ENCODE assay signal across 19 cellular contexts in genomic region chr9:70534471-70534870, GRCh38.
DNase-seq lines count a peak whose midpoint lies in the region; ATAC-seq, FAIRE-seq and TF ChIP-seq lines count a peak whose summit lies in the region.
"Had no signal": no experiment of that assay in that cellular context is flagged by ENCODE, and none has a peak within 500 bp of the region (broad histone marks: within the 10 kb centered on the region; RNA-seq: fewer than 3 reads in every experiment).

No MANE protein-coding gene starts in this region.

- TSS peak; percentile 14 for BruUV-seq in endothelial cell of umbilical vein (replicated peaks; lab: Mats Ljungman, UMichigan)

- no peaks in the 10 kb centered on the region for H3K9me2 ChIP-seq in SK-N-SH

- H3K36me3 Mint-ChIP-seq in activated CD8-positive, alpha-beta memory T cell treated with anti-CD3 and anti-CD28 coated beads, Interleukin-2, amount 10 ng/mL, durations not matched to agents 7 days and 5 days = no peaks in the 10 kb centered on the region

- no peak overlapping the region for H3K4me3 Mint-ChIP-seq in activated CD8-positive, alpha-beta memory T cell treated with anti-CD3 and anti-CD28 coated beads, Interleukin-2, amount 10 ng/mL, durations not matched to agents 7 days and 5 days

- peak overlapping the region; percentile 6; the same call in 1 of the 2 replicates for H2AFZ ChIP-seq in SK-N-SH (ENCODE audit: low read depth)
- H2AFZ ChIP-seq in endothelial cell of umbilical vein (ENCODE audit: low read depth, low read length) = no peak overlapping the region
- H2AFZ ChIP-seq in osteoblast (ENCODE audit: low read length) = no peak overlapping the region

- TF ChIP-seq POLR2A in endothelial cell of umbilical vein (IDR thresholded peaks at IDR 0.05; ENCODE audit: low read depth, low read length) = no peak

- TF ChIP-seq EP300 in SK-N-SH (IDR thresholded peaks at IDR 0.05; ENCODE audit: borderline replicate concordance in 1 of 2, low read depth in 1 of 2, low read length in 1 of 2) = no peak

- H3K4me2 ChIP-seq in SK-N-SH (no peak overlapping the region), endothelial cell of umbilical vein (ENCODE audit: insufficient read depth, low read length) (peak overlapping the region; percentile 63), osteoblast (ENCODE audit: insufficient read depth, low read length) (peak overlapping the region; percentile 30)

- no peak overlapping the region for H3K27ac Mint-ChIP-seq in activated CD8-positive, alpha-beta memory T cell treated with anti-CD3 and anti-CD28 coated beads, Interleukin-2, amount 10 ng/mL, durations not matched to agents 7 days and 5 days

- H3K36me3 ChIP-seq in SK-N-SH (replicated peaks in 1 of 2; ENCODE audit: control insufficient read depth in 1 of 2, insufficient read depth in 2 of 2, low read length in 1 of 2) = no peaks in the 10 kb centered on the region
- H3K36me3 ChIP-seq in endothelial cell of umbilical vein (ENCODE audit: control insufficient read depth in 2 of 2, extremely low read depth in 1 of 2, insufficient read depth in 2 of 2, low read length in 2 of 2) = no peaks in the 10 kb centered on the region
- H3K36me3 ChIP-seq in osteoblast (ENCODE audit: insufficient read depth, low read length) = no peaks in the 10 kb centered on the region

- H3K9ac ChIP-seq in SK-N-SH (no peak overlapping the region), endothelial cell of umbilical vein (replicated peaks; ENCODE audit: extremely low read depth, insufficient read depth, low read length) (no peak overlapping the region)

- no peak for ATAC-seq in HG02623 (IDR thresholded peaks at IDR 0.05; ENCODE audit: unreplicated experiment)
- no peak for ATAC-seq in activated CD8-positive, alpha-beta memory T cell treated with anti-CD3 and anti-CD28 coated beads, Interleukin-2, amount 10 ng/mL, durations not matched to agents 7 days and 5 days

- no peak for TF ChIP-seq RAD21 in SK-N-SH (IDR thresholded peaks at IDR 0.05; ENCODE audit: low read length)

- peak; percentile 8 for FAIRE-seq in endothelial cell of umbilical vein (lab: Jason Lieb, UNC)
- FAIRE-seq: GM12892, H54, HTR-8/SVneo had no signal

- H3K79me2 ChIP-seq in SK-N-SH (ENCODE audit: insufficient read depth) = no peaks in the 10 kb centered on the region
- no peaks in the 10 kb centered on the region for H3K79me2 ChIP-seq in endothelial cell of umbilical vein (ENCODE audit: control insufficient read depth, insufficient read depth, low read length)
- no peaks in the 10 kb centered on the region for H3K79me2 ChIP-seq in osteoblast (ENCODE audit: insufficient read depth, low read length)

- no peak for TF ChIP-seq CTCF in SK-N-SH (IDR thresholded peaks at IDR 0.05)
- TF ChIP-seq CTCF in endothelial cell of umbilical vein (IDR thresholded peaks at IDR 0.05; ENCODE audit: extremely low read depth in 1 of 2, insufficient read depth in 1 of 2, low read depth in 1 of 2, low read length in 2 of 2) = no peak
- no peak for TF ChIP-seq CTCF in osteoblast (IDR thresholded peaks at IDR 0.05; ENCODE audit: extremely low read depth, low read depth, low read length)

- no peaks in the 10 kb centered on the region for H3K27me3 Mint-ChIP-seq in activated CD8-positive, alpha-beta memory T cell treated with anti-CD3 and anti-CD28 coated beads, Interleukin-2, amount 10 ng/mL, durations not matched to agents 7 days and 5 days

- dilution Hi-C loops in endothelial cell of umbilical vein (cut with MboI; ENCODE audit: extremely low pct_ligation_motif_present, low sequenced_read_pairs) = no loop called here

- H3K27me3 ChIP-seq in SK-N-SH (ENCODE audit: insufficient read depth) (no peaks in the 10 kb centered on the region), endothelial cell of umbilical vein (ENCODE audit: control insufficient read depth in 2 of 2, insufficient read depth in 2 of 2, low read length in 2 of 2) (no peaks in the 10 kb centered on the region), osteoblast (ENCODE audit: insufficient read depth, low read length) (no peaks in the 10 kb centered on the region)

- H3K4me3 ChIP-seq in SK-N-SH (ENCODE audit: low read depth in 2 of 2, low read length in 1 of 2) (no peak overlapping the region), endothelial cell of umbilical vein (replicated peaks in 1 of 3; ENCODE audit: insufficient read depth in 1 of 3, low read depth in 1 of 3, low read length in 3 of 3) (no peak overlapping the region), osteoblast (ENCODE audit: insufficient read depth, low read length) (no peak overlapping the region)

- H3K4me1 Mint-ChIP-seq in activated CD8-positive, alpha-beta memory T cell treated with anti-CD3 and anti-CD28 coated beads, Interleukin-2, amount 10 ng/mL, durations not matched to agents 7 days and 5 days = peaks cover 4% of the 10 kb centered on the region

- H4K20me1 ChIP-seq in SK-N-SH (ENCODE audit: insufficient read depth) (no peaks in the 10 kb centered on the region), endothelial cell of umbilical vein (replicated peaks; ENCODE audit: control insufficient read depth, extremely low read depth, insufficient read depth, low read length) (no peaks in the 10 kb centered on the region), osteoblast (ENCODE audit: insufficient read depth, low read length) (no peaks in the 10 kb centered on the region)

- no peaks in the 10 kb centered on the region for H3K4me1 ChIP-seq in SK-N-SH (ENCODE audit: control insufficient read depth in 1 of 2, insufficient read depth in 2 of 2, low read depth in 1 of 2, low read length in 1 of 2)
- peaks cover 32% of the 10 kb centered on the region for H3K4me1 ChIP-seq in endothelial cell of umbilical vein (ENCODE audit: control insufficient read depth, extremely low read depth, insufficient read depth, low read length)
- peaks cover 31% of the 10 kb centered on the region for H3K4me1 ChIP-seq in osteoblast (ENCODE audit: insufficient read depth, low read length)

- DNase-seq in EH (ENCODE audit: low read depth) (peak; percentile 90), SK-N-SH (no peak), endothelial cell of umbilical vein (ENCODE audit: low read depth, low spot score) (no peak), osteoblast (ENCODE audit: insufficient read length, low spot score, missing footprints) (no peak)
- no peak for DNase-seq in activated T-cell treated with anti-CD3 and anti-CD28 coated beads, Interleukin-2, amount 50 U/mL, for 1 hour
- no peak for DNase-seq in effector CD8-positive, alpha-beta T cell (lab: John Stamatoyannopoulos, UW)
- DNase-seq in activated CD8-positive, alpha-beta memory T cell treated with anti-CD3 and anti-CD28 coated beads, Interleukin-2, amount 10 ng/mL, durations not matched to agents 7 days and 5 days = no peak
- DNase-seq: DND-41, GF-D8, NCI-H1105 treated with DMSO at 0.1 percent for 48 hours, NCI-H187 treated with DMSO at 0.1 percent for 48 hours, NCI-H748 treated with DMSO at 0.1 percent for 48 hours, RPMI8226 had no signal

- peaks cover 3% of the 10 kb centered on the region for H3F3A ChIP-seq in SK-N-SH (replicated peaks; ENCODE audit: insufficient read depth)

- POLR2A ChIA-PET in SK-N-SH (lab: Yijun Ruan, JAX) (no interaction called here), endothelial cell of umbilical vein (lab: Charles Lee) (interaction anchor here (1.6 kb wide), 1 partner anchor 115 kb away, joined by 8 read pairs; no protein-coding TSS in a partner anchor)

- H3K27ac ChIP-seq in SK-N-SH (ENCODE audit: low read depth in 2 of 2, low read length in 1 of 2) (no peak overlapping the region), endothelial cell of umbilical vein (ENCODE audit: insufficient read depth, low read depth, low read length) (peak overlapping the region; percentile 84), osteoblast (ENCODE audit: low read depth, low read length) (no peak overlapping the region)
- H3K27ac ChIP-seq: C4-2B, HL-60 had no signal

- no peaks in the 10 kb centered on the region for H3K9me1 ChIP-seq in endothelial cell of umbilical vein (replicated peaks; ENCODE audit: control insufficient read depth, extremely low read depth, insufficient read depth, low read length)

- intact Hi-C loops in endothelial cell of umbilical vein (cut with micrococcal nuclease) = loop anchor here (1.0 to 5.0 kb wide), 6 partner anchors 9 to 122 kb away; partner anchors contain the start of gene KLF9

- H3K9me3 ChIP-seq in SK-N-SH = no peaks in the 10 kb centered on the region
- H3K9me3 ChIP-seq in endothelial cell of umbilical vein (replicated peaks; ENCODE audit: control insufficient read depth, insufficient read depth, low read length) = no peaks in the 10 kb centered on the region
- no peaks in the 10 kb centered on the region for H3K9me3 ChIP-seq in osteoblast (ENCODE audit: low read depth, low read length)

- H3K9me3 Mint-ChIP-seq in activated CD8-positive, alpha-beta memory T cell treated with anti-CD3 and anti-CD28 coated beads, Interleukin-2, amount 10 ng/mL, durations not matched to agents 7 days and 5 days (ENCODE audit: low read depth) = no peaks in the 10 kb centered on the region

- CTCF ChIA-PET in SK-N-SH (lab: Yijun Ruan, JAX) (no interaction called here), endothelial cell of umbilical vein (lab: Charles Lee) (interaction anchor here (0.8 to 2.5 kb wide), 7 partner anchors 9 to 194 kb away, joined by 3 to 7 read pairs (median 4); no protein-coding TSS in a partner anchor)
- CTCF ChIA-PET in activated CD8-positive, alpha-beta memory T cell treated with anti-CD3 and anti-CD28 coated beads, Interleukin-2, amount 10 ng/mL, durations not matched to agents 7 days and 5 days (lab: Charles Lee) = interaction anchor here (1.2 kb wide), 1 partner anchor 68 kb away, joined by 4 read pairs; no protein-coding TSS in a partner anchor

TF ChIP-seq in SK-N-SH, 30 proteins besides CTCF, POLR2A, EP300 and RAD21:
- TF ChIP-seq MEF2A (IDR thresholded peaks at IDR 0.05; ENCODE audit: borderline replicate concordance, low read depth) = 0 out of 2 replicates have a peak, but pooled peaks have one; percentile 36
- TF ChIP-seq YY1 (IDR thresholded peaks at IDR 0.05; ENCODE audit: low read depth) = no peak

TF ChIP-seq in endothelial cell of umbilical vein, 7 proteins besides CTCF, POLR2A, EP300 and RAD21:
- TF ChIP-seq JUN (IDR thresholded peaks at IDR 0.05; ENCODE audit: borderline replicate concordance, insufficient read depth, insufficient read length, low read depth) = no peak
- TF ChIP-seq EZH2 (IDR thresholded peaks at IDR 0.05; ENCODE audit: borderline replicate concordance, low read depth, low read length, severe bottlenecking) = no peak
- TF ChIP-seq MYC (IDR thresholded peaks at IDR 0.05; ENCODE audit: low read depth, low read length) = no peak
- no peak for TF ChIP-seq GATA2 (IDR thresholded peaks at IDR 0.05; ENCODE audit: insufficient read depth, insufficient read length, low read depth, low read length)
- TF ChIP-seq POLR2AphosphoS5 (IDR thresholded peaks at IDR 0.05; ENCODE audit: insufficient read depth, low read depth, low read length) = no peak
- no peak for TF ChIP-seq MAX (IDR thresholded peaks at IDR 0.05; ENCODE audit: insufficient read depth, insufficient read length)
- TF ChIP-seq FOS (IDR thresholded peaks at IDR 0.05; ENCODE audit: borderline replicate concordance, insufficient read depth, low read length) = no peak
